ENCODE assay signal across 15 cellular contexts in the genomic region with DNA sequence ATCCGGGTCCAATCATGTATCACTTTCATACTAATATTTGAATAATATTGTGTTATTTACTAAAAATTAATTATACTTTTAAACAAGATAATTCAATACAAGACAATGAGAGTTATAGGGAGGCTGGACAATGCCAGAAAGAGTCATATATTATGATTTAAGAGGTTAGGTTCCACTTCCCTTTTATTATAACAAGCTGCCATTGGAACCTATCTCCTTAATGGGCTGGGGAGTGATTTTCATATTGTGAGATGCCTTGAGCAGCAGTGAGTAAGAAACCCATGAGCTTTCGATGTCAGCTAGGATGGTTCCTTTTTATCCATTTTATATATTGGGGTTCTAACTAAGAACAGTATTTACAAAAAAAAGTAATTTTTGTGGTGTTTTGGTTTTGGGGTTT.
DNase-seq lines count a peak whose midpoint lies in the region; ATAC-seq and TF ChIP-seq lines count a peak whose summit lies in the region.
"Had no signal": no experiment of that assay in that cellular context is flagged by ENCODE, and none has a peak within 500 bp of the region (broad histone marks: within the 10 kb centered on the region; RNA-seq: fewer than 3 reads in every experiment).

No MANE protein-coding gene starts in this region.

- ATAC-seq in HG03565 (IDR thresholded peaks at IDR 0.05; ENCODE audit: unreplicated experiment) (peak; percentile 46), activated B cell treated with CpG ODN at 0.5 μM for 24 hours (ENCODE audit: low read depth) (peak; percentile 28), GM21717 (IDR thresholded peaks at IDR 0.05; ENCODE audit: unreplicated experiment) (no peak)
- ATAC-seq: HCT116 had no signal

- H3K4me3 Mint-ChIP-seq in activated B cell treated with CpG ODN at 0.5 μM for 24 hours: no peak overlapping the region
- H3K4me3 Mint-ChIP-seq in glutamatergic neuron (ENCODE audit: unreplicated experiment): no peak overlapping the region
- H3K4me3 Mint-ChIP-seq: CD4-positive, CD25-positive, alpha-beta regulatory T cell had no signal

- intact Hi-C loops in activated B cell treated with CpG ODN at 0.5 μM for 24 hours (cut with micrococcal nuclease): no loop called here

- H3K27me3 Mint-ChIP-seq in activated B cell treated with CpG ODN at 0.5 μM for 24 hours: no peaks in the 10 kb centered on the region
- H3K27me3 Mint-ChIP-seq in glutamatergic neuron (ENCODE audit: unreplicated experiment): no peaks in the 10 kb centered on the region
- H3K27me3 Mint-ChIP-seq: CD4-positive, CD25-positive, alpha-beta regulatory T cell had no signal

- peaks cover 27% of the 10 kb centered on the region for H3K36me3 Mint-ChIP-seq in activated B cell treated with CpG ODN at 0.5 μM for 24 hours (ENCODE audit: low read depth)
- no peaks in the 10 kb centered on the region for H3K36me3 Mint-ChIP-seq in glutamatergic neuron (ENCODE audit: unreplicated experiment)

- TF ChIP-seq CTCF in activated B cell treated with CpG ODN at 0.5 μM for 24 hours (IDR thresholded peaks at IDR 0.05): no peak
- no peak for TF ChIP-seq CTCF in glutamatergic neuron (IDR thresholded peaks at IDR 0.05; ENCODE audit: partially characterized antibody, unreplicated experiment)

- no peaks in the 10 kb centered on the region for H3K4me1 Mint-ChIP-seq in activated B cell treated with CpG ODN at 0.5 μM for 24 hours
- H3K4me1 Mint-ChIP-seq in glutamatergic neuron (ENCODE audit: low read depth, unreplicated experiment): peaks cover 4% of the 10 kb centered on the region

- CTCF ChIA-PET in activated B cell treated with CpG ODN at 0.5 μM for 24 hours (lab: Charles Lee): no interaction called here

- no peaks in the 10 kb centered on the region for H3K9me3 Mint-ChIP-seq in activated B cell treated with CpG ODN at 0.5 μM for 24 hours
- no peaks in the 10 kb centered on the region for H3K9me3 Mint-ChIP-seq in glutamatergic neuron (ENCODE audit: unreplicated experiment)

- POLR2A ChIA-PET in activated B cell treated with CpG ODN at 0.5 μM for 24 hours (lab: Charles Lee): no interaction called here

- H3K27ac Mint-ChIP-seq in activated B cell treated with CpG ODN at 0.5 μM for 24 hours: no peak overlapping the region
- no peak overlapping the region for H3K27ac Mint-ChIP-seq in glutamatergic neuron (ENCODE audit: unreplicated experiment)
- H3K27ac Mint-ChIP-seq: CD4-positive, CD25-positive, alpha-beta regulatory T cell had no signal

- DNase-seq in NOMO-1 treated with DMSO at 0.1 percent for 48 hours (lab: John Stamatoyannopoulos, UW; ENCODE audit: unreplicated experiment) (peak; percentile 16), NOMO-1 treated with dmso at 0.1 percent for 144 hours (lab: John Stamatoyannopoulos, UW; ENCODE audit: unreplicated experiment) (no peak), activated B cell treated with CpG ODN at 0.5 μM for 24 hours (no peak), glutamatergic neuron (no peak), dedifferentiated amniotic fluid mesenchymal stem cell (ENCODE audit: extremely low spot score) (no peak)
- DNase-seq: 8988T; AML-193; CD4-positive, CD25-positive, alpha-beta regulatory T cell; DMS53; GM23248; IMR-90; KBM-7 had no signal
